Comparison of ENCODE assay signal across 8 cellular contexts in genomic region chr5:163503106-163504090, GRCh38. TPM values are rescaled to one million over a fixed set of nuclear protein-coding genes. Genes with fewer than 3 reads are reported as not detected.
DNase-seq lines count a peak whose midpoint lies in the region; ATAC-seq and TF ChIP-seq lines count a peak whose summit lies in the region.

No MANE protein-coding gene starts in this region.

- in situ Hi-C loops in GM18951 (cut with MboI; ENCODE audit: low sequenced_read_pairs, unreplicated experiment), result no loop called here

- peak overlapping the region; percentile 99 for H3K27ac ChIP-seq in suprapubic skin

- peak; percentile 37 for TF ChIP-seq POLR2A in GM18951 (IDR thresholded peaks at IDR 0.05; ENCODE audit: extremely low read depth, insufficient read depth, insufficient read length)
- TF ChIP-seq POLR2A in erythroblast (IDR thresholded peaks at IDR 0.05; ENCODE audit: low read length), result peak; percentile 62
- TF ChIP-seq POLR2A in suprapubic skin (IDR thresholded peaks at IDR 0.05), result peak in 1 of 2 donors; percentile 35

- TF ChIP-seq EP300 in suprapubic skin (IDR thresholded peaks at IDR 0.05), result no peak

- H3K4me1 ChIP-seq in mucosa of descending colon (ENCODE audit: low read depth) (peaks cover 10% of the 10 kb centered on the region), suprapubic skin (peaks cover 41% of the 10 kb centered on the region)

- H3K36me3 ChIP-seq in mucosa of descending colon (ENCODE audit: low read depth) (no peaks in the 10 kb centered on the region), suprapubic skin (no peaks in the 10 kb centered on the region)

- peak; percentile 41 for ATAC-seq in mucosa of descending colon
- ATAC-seq in GM21717 (IDR thresholded peaks at IDR 0.05; ENCODE audit: unreplicated experiment), result no peak

- intact Hi-C loops in mucosa of descending colon (cut with DNase I, micrococcal nuclease), result no loop called here

- TF ChIP-seq CTCF in mucosa of descending colon (IDR thresholded peaks at IDR 0.05), result no peak
- TF ChIP-seq CTCF in suprapubic skin (IDR thresholded peaks at IDR 0.05), result peak in 1 of 2 donors; percentile 22

- H3K4me3 ChIP-seq in mucosa of descending colon (no peak overlapping the region), suprapubic skin (peak overlapping the region; percentile 85)

- under 1% methylated on average over 18 of the region's 18 CpGs for WGBS in suprapubic skin

- H3K9me3 ChIP-seq in mucosa of descending colon, result no peaks in the 10 kb centered on the region
- no peaks in the 10 kb centered on the region for H3K9me3 ChIP-seq in suprapubic skin

- H3K27me3 ChIP-seq in suprapubic skin, result no peaks in the 10 kb centered on the region

- DNase-seq in AG08395 (ENCODE audit: low spot score) (peak; percentile 75), NCI-H2227 treated with DMSO at 0.1 percent for 48 hours (lab: John Stamatoyannopoulos, UW) (peak; percentile 65), erythroblast (lab: John Stamatoyannopoulos, UW) (peak; percentile 69 to 81), mucosa of descending colon (peak; percentile 70 to 78 (median 73)), suprapubic skin (ENCODE audit: low spot score in 2 of 2) (no peak)
- DNase-seq in activated CD8-positive, alpha-beta memory T cell treated with anti-CD3 and anti-CD28 coated beads for 24 hours, result peak; percentile 70

RNA-seq across cellular contexts. Expression of gene MAT2B, which starts 2.0 kb away (rescaled TPM):
- 10 to 100 TPM; 69.4 to 72.5 (median 70.5) TPM for total RNA-seq in mucosa of descending colon
- total RNA-seq in suprapubic skin, result 10 to 100 TPM; 30.1 to 42.6 (median 33.9) TPM

RNA-seq across cellular contexts. Expression of gene HMMR, which starts 43.0 kb away (rescaled TPM):
- 10 to 100 TPM in 1 of 3 donors, 1 to 10 TPM in 2; 2.3 to 19.0 (median 4.0) TPM for total RNA-seq in mucosa of descending colon
- total RNA-seq in suprapubic skin, result 1 to 10 TPM; 2.2 to 7.9 (median 3.7) TPM

RNA-seq across cellular contexts. Expression of gene NUDCD2, which starts 43.5 kb away (rescaled TPM):
- 10 to 100 TPM; 17.5 to 24.1 (median 21.7) TPM for total RNA-seq in mucosa of descending colon
- total RNA-seq in suprapubic skin, result 10 to 100 TPM in 1 of 4 donors, 1 to 10 TPM in 3; 4.4 to 19.0 (median 6.1) TPM

Comparison
In these comparisons a context has a peak if more than half of its experiments do, and no peak if none do; other contexts are left out.
1. DNase-seq: peak in AG08395 (single experiment), NCI-H2227 treated with DMSO at 0.1 percent for 48 hours (single experiment), activated CD8-positive, alpha-beta memory T cell treated with anti-CD3 and anti-CD28 coated beads for 24 hours (single experiment), erythroblast (2 of 2) and mucosa of descending colon (3 of 3); none in suprapubic skin (0 of 2).